Comparison of ENCODE assay signal across 26 cellular contexts in genomic region chr5:654071-654778, GRCh38. TPM values are rescaled to one million over a fixed set of nuclear protein-coding genes. Genes with fewer than 3 reads are reported as not detected.
A peak's percentile ranks its signal among the peaks of the same experiment; 100 is the strongest.
DNase-seq lines count a peak whose midpoint lies in the region; ATAC-seq and TF ChIP-seq lines count a peak whose summit lies in the region.
"Had no signal": no experiment of that assay in that cellular context is flagged by ENCODE, and none has a peak within 500 bp of the region (broad histone marks: within the 10 kb centered on the region; RNA-seq: fewer than 3 reads in every experiment).

No MANE protein-coding gene starts in this region.

- H3K27ac ChIP-seq in left ventricle myocardium inferior (replicated peaks) (no peak overlapping the region), cingulate gyrus (ENCODE audit: low read depth, low read length) (peak overlapping the region; percentile 39)
- H3K27ac ChIP-seq: tibial artery had no signal

- H3K36me3 ChIP-seq in left ventricle myocardium inferior = peaks cover 13% of the 10 kb centered on the region

- no peaks in the 10 kb centered on the region for H3K27me3 ChIP-seq in left ventricle myocardium inferior (ENCODE audit: low read depth)
- H3K27me3 ChIP-seq: dorsolateral prefrontal cortex, tibial artery had no signal

- ATAC-seq in Right ventricle myocardium inferior = no peak
- ATAC-seq: CD8-positive, alpha-beta T cell; sciatic nerve; stimulated activated naive CD8-positive, alpha-beta T cell treated with anti-CD3 and anti-CD28 coated beads, Interleukin-15, amount 100 ng/mL, for 72 hours had no signal

- no peak overlapping the region for H3K4me3 ChIP-seq in left ventricle myocardium inferior
- H3K4me3 ChIP-seq: dorsolateral prefrontal cortex, tibial artery had no signal

- no peaks in the 10 kb centered on the region for H3K27me3 Mint-ChIP-seq in activated CD4-positive, alpha-beta T cell treated with anti-CD3 and anti-CD28 coated beads, Interleukin-2, amount 10 ng/mL, durations not matched to agents 24 days and 14 days
- H3K27me3 Mint-ChIP-seq: stimulated activated naive CD8-positive, alpha-beta T cell treated with anti-CD3 and anti-CD28 coated beads, Interleukin-15, amount 100 ng/mL, for 72 hours had no signal

- TF ChIP-seq CTCF in left ventricle myocardium inferior (IDR thresholded peaks at IDR 0.05; ENCODE audit: borderline replicate concordance) = no peak

- DNase-seq in Right ventricle myocardium inferior (ENCODE audit: missing footprints) (peak; percentile 62), left ventricle myocardium inferior (no peak), mucosa of gallbladder (ENCODE audit: low spot score) (peak; percentile 2), occipital lobe (lab: John Stamatoyannopoulos, UW) (no peak), NCI-H1048 (lab: John Stamatoyannopoulos, UW) (no peak)
- DNase-seq in effector CD8-positive, alpha-beta T cell (lab: John Stamatoyannopoulos, UW) = no peak
- DNase-seq in activated CD4-positive, alpha-beta T cell treated with anti-CD3 and anti-CD28 coated beads, Interleukin-2, amount 10 ng/mL, durations not matched to agents 24 days and 14 days = no peak
- DNase-seq: activated CD4-positive, alpha-beta T cell treated with anti-CD3 and anti-CD28 coated beads, Interleukin-2, amount 50 U/mL, for 1 hour; activated naive CD4-positive, alpha-beta T cell treated with anti-CD3 and anti-CD28 coated beads, Interleukin-2, amount 50 U/mL, for 16 hours; amygdala; CD8-positive, alpha-beta T cell; central memory CD4-positive, alpha-beta T cell; dorsolateral prefrontal cortex; Kasumi-1; NCI-H1105 treated with DMSO at 0.1 percent for 48 hours; NCI-H2081; NCI-H446 treated with DMSO at 0.1 percent for 48 hours; nephron progenitor cell; SK-N-SH; stimulated activated CD4-positive, alpha-beta T cell treated with anti-CD3 and anti-CD28 coated beads, Interleukin-15, amount 100 ng/mL, for 24 hours; stimulated activated naive CD8-positive, alpha-beta T cell treated with anti-CD3 and anti-CD28 coated beads, Interleukin-15, amount 100 ng/mL, for 72 hours; T-helper 9 cell; tibial artery had no signal

- H3K4me1 Mint-ChIP-seq in activated CD4-positive, alpha-beta T cell treated with anti-CD3 and anti-CD28 coated beads, Interleukin-2, amount 10 ng/mL, durations not matched to agents 24 days and 14 days = no peaks in the 10 kb centered on the region
- H3K4me1 Mint-ChIP-seq: nephron progenitor cell; stimulated activated naive CD8-positive, alpha-beta T cell treated with anti-CD3 and anti-CD28 coated beads, Interleukin-15, amount 100 ng/mL, for 72 hours had no signal

- H3K4me3 Mint-ChIP-seq in activated CD4-positive, alpha-beta T cell treated with anti-CD3 and anti-CD28 coated beads, Interleukin-2, amount 10 ng/mL, durations not matched to agents 24 days and 14 days = no peak overlapping the region
- H3K4me3 Mint-ChIP-seq: CD8-positive, alpha-beta T cell; nephron progenitor cell; stimulated activated naive CD8-positive, alpha-beta T cell treated with anti-CD3 and anti-CD28 coated beads, Interleukin-15, amount 100 ng/mL, for 72 hours had no signal

- H3K9me3 Mint-ChIP-seq in activated CD4-positive, alpha-beta T cell treated with anti-CD3 and anti-CD28 coated beads, Interleukin-2, amount 10 ng/mL, durations not matched to agents 24 days and 14 days = no peaks in the 10 kb centered on the region
- H3K9me3 Mint-ChIP-seq: CD8-positive, alpha-beta T cell; stimulated activated naive CD8-positive, alpha-beta T cell treated with anti-CD3 and anti-CD28 coated beads, Interleukin-15, amount 100 ng/mL, for 72 hours had no signal

- intact Hi-C loops in Right ventricle myocardium inferior (cut with DNase I) (no loop called here), left ventricle myocardium inferior (cut with micrococcal nuclease) (no loop called here)
- intact Hi-C loops in activated CD4-positive, alpha-beta T cell treated with anti-CD3 and anti-CD28 coated beads, Interleukin-2, amount 10 ng/mL, durations not matched to agents 24 days and 14 days (cut with micrococcal nuclease) = no loop called here

- H3K36me3 Mint-ChIP-seq in activated CD4-positive, alpha-beta T cell treated with anti-CD3 and anti-CD28 coated beads, Interleukin-2, amount 10 ng/mL, durations not matched to agents 24 days and 14 days (ENCODE audit: low read depth) = peaks cover 32% of the 10 kb centered on the region

- H3K9me3 ChIP-seq in left ventricle myocardium inferior (replicated peaks) = peaks cover 9% of the 10 kb centered on the region
- H3K9me3 ChIP-seq: SK-N-SH had no signal

- no peaks in the 10 kb centered on the region for H3K4me1 ChIP-seq in left ventricle myocardium inferior
- H3K4me1 ChIP-seq: tibial artery had no signal

- H3K27ac Mint-ChIP-seq in activated CD4-positive, alpha-beta T cell treated with anti-CD3 and anti-CD28 coated beads, Interleukin-2, amount 10 ng/mL, durations not matched to agents 24 days and 14 days = no peak overlapping the region
- H3K27ac Mint-ChIP-seq: CD8-positive, alpha-beta T cell; nephron progenitor cell had no signal

RNA-seq across cellular contexts. Expression of gene TPPP, which starts 38.9 kb away (rescaled TPM):
- 34.5 TPM for total RNA-seq in Right ventricle myocardium inferior
- total RNA-seq in left ventricle myocardium inferior = 21.6 TPM
- total RNA-seq in mucosa of gallbladder = 9.9 TPM
- 16.2 TPM for total RNA-seq in occipital lobe
- total RNA-seq in activated CD4-positive, alpha-beta T cell treated with anti-CD3 and anti-CD28 coated beads, Interleukin-2, amount 10 ng/mL, durations not matched to agents 24 days and 14 days = 0.07 TPM in 1 of 2 replicates, not detected in the other
- total RNA-seq: OCI-LY7 had no signal

RNA-seq across cellular contexts. Expression of gene CEP72, which starts 42.1 kb away (rescaled TPM):
- total RNA-seq in Right ventricle myocardium inferior (2.0 TPM), left ventricle myocardium inferior (1.7 TPM), mucosa of gallbladder (26.7 TPM), occipital lobe (5.9 TPM)
- 33.2 and 36.0 TPM in 2 replicates for total RNA-seq in activated CD4-positive, alpha-beta T cell treated with anti-CD3 and anti-CD28 coated beads, Interleukin-2, amount 10 ng/mL, durations not matched to agents 24 days and 14 days

Comparison
In these comparisons a context has a peak if more than half of its experiments do, and no peak if none do; other contexts are left out.
1. DNase-seq: peak in Right ventricle myocardium inferior (single experiment) and mucosa of gallbladder (single experiment); none in left ventricle myocardium inferior (single experiment), occipital lobe (single experiment), NCI-H1048 (single experiment), effector CD8-positive, alpha-beta T cell (single experiment) and activated CD4-positive, alpha-beta T cell treated with anti-CD3 and anti-CD28 coated beads, Interleukin-2, amount 10 ng/mL, durations not matched to agents 24 days and 14 days (single experiment).
2. RNA of gene TPPP, which starts 38.9 kb away (total RNA-seq): 34.5 TPM in Right ventricle myocardium inferior (single experiment), 21.6 TPM in left ventricle myocardium inferior (single experiment), 16.2 TPM in occipital lobe (single experiment) and 9.9 TPM in mucosa of gallbladder (single experiment); 0.07 TPM in activated CD4-positive, alpha-beta T cell treated with anti-CD3 and anti-CD28 coated beads, Interleukin-2, amount 10 ng/mL, durations not matched to agents 24 days and 14 days; every median in the first group is over 10 times any median in the second.